ENCODE assay signal across 35 cellular contexts in the genomic region with DNA sequence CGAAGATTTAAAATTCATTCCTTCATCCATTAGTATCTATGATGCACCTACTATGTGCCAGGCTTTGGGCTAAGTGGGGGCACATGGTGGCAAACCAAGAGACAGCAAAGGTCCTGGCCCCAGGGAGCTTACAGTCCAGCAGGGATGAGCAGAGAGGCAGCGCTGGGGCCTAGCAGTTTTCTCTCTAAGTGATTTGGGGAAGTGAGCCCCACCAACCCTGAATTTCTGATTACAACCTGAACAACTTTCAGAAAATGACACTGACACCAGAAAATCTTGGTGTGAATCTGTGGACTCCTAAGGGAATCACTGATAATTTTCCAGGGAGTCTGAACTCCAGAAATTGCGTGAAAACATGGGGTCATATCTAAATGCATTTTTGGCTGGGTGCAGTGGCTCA.
"Had no signal": no experiment of that assay in that cellular context is flagged by ENCODE, and none has a peak within 500 bp of the region (broad histone marks: within the 10 kb centered on the region; RNA-seq: fewer than 3 reads in every experiment).

No MANE protein-coding gene starts in this region.

- H3K27me3 ChIP-seq: MG63 had no signal

- H3K36me3 ChIP-seq: MG63 had no signal

- DNase-seq: Kasumi-1, MG63, MM.1S, MV-4-11, NCI-H1048, NCI-H1092, NCI-H1092 treated with DMSO at 0.1 percent for 48 hours, NCI-H1105, NCI-H1105 treated with DMSO at 0.1 percent for 48 hours, NCI-H1417, NCI-H1417 treated with DMSO at 0.1 percent for 48 hours, NCI-H1436, NCI-H1436 treated with DMSO at 0.1 percent for 48 hours, NCI-H146, NCI-H1694, NCI-H1694 treated with DMSO at 0.1 percent for 48 hours, NCI-H187, NCI-H187 treated with DMSO at 0.1 percent for 48 hours, NCI-H1930, NCI-H2029, NCI-H2029 treated with DMSO at 0.1 percent for 48 hours, NCI-H2081, NCI-H2081 treated with DMSO at 0.1 percent for 48 hours, NCI-H2107, NCI-H2171, NCI-H2171 treated with DMSO at 0.1 percent for 48 hours, NCI-H2227 treated with DMSO at 0.1 percent for 48 hours, NCI-H226, NCI-H345, NCI-H446, NCI-H446 treated with DMSO at 0.1 percent for 48 hours, NCI-H510A, NCI-H510A treated with DMSO at 0.1 percent for 48 hours, NCI-H524, NCI-H524 treated with DMSO at 0.1 percent for 48 hours had no signal

- H3K9me3 ChIP-seq: MG63 had no signal

- H3K4me3 ChIP-seq: MG63 had no signal
